ENCODE assay signal across 16 cellular contexts in genomic region chr15:70382009-70382749, GRCh38.
A peak's percentile ranks its signal among the peaks of the same experiment; 100 is the strongest.
DNase-seq lines count a peak whose midpoint lies in the region; ATAC-seq and TF ChIP-seq lines count a peak whose summit lies in the region.
"Had no signal": no experiment of that assay in that cellular context is flagged by ENCODE, and none has a peak within 500 bp of the region (broad histone marks: within the 10 kb centered on the region; RNA-seq: fewer than 3 reads in every experiment).

No MANE protein-coding gene starts in this region.

- 91% methylated on average over 7 of the region's 7 CpGs for WGBS in right cardiac atrium
- WGBS in esophagus muscularis mucosa: 98% methylated on average over 7 of the region's 7 CpGs

- H3K9me3 ChIP-seq in right atrium auricular region (peaks cover 0 to 10% of the 10 kb centered on the region in 2 donors), right cardiac atrium (ENCODE audit: control insufficient read depth, low read length) (peaks cover 2% of the 10 kb centered on the region), esophagus muscularis mucosa (no peaks in the 10 kb centered on the region)

- no peak for TF ChIP-seq POLR2A in esophagus muscularis mucosa (IDR thresholded peaks at IDR 0.05; ENCODE audit: low read depth)

- POLR2A ChIA-PET in GM10248 (lab: Yijun Ruan, JAX): no interaction called here
- POLR2A ChIA-PET in activated CD4-positive, alpha-beta memory T cell treated with anti-CD3 and anti-CD28 coated beads, Interleukin-2, amount 10 ng/mL, durations not matched to agents 7 days and 5 days (lab: Charles Lee): no interaction called here

- no peak overlapping the region for H3K4me3 ChIP-seq in right atrium auricular region
- H3K4me3 ChIP-seq in right cardiac atrium (ENCODE audit: low read length): no peak overlapping the region
- H3K4me3 ChIP-seq in esophagus muscularis mucosa: no peak overlapping the region
- H3K4me3 ChIP-seq: BLaER1 treated with 17β-estradiol and CSF1 and Interleukin-3, amounts not matched to agents 10 nM and 100 nM; GM12878 had no signal

- H3K4me3 Mint-ChIP-seq in activated CD4-positive, alpha-beta memory T cell treated with anti-CD3 and anti-CD28 coated beads, Interleukin-2, amount 10 ng/mL, durations not matched to agents 7 days and 5 days: no peak overlapping the region
- H3K4me3 Mint-ChIP-seq: B cell; CD8-positive, alpha-beta T cell; H9 had no signal

- intact Hi-C loops in right cardiac atrium (cut with DNase I): no loop called here
- intact Hi-C loops in esophagus muscularis mucosa (cut with DNase I): no loop called here
- intact Hi-C loops in sciatic nerve (cut with DNase I): no loop called here

- H3K27ac ChIP-seq in right atrium auricular region (no peak overlapping the region), right cardiac atrium (ENCODE audit: low read length) (no peak overlapping the region), esophagus muscularis mucosa (replicated peaks in 1 of 4) (no peak overlapping the region)
- H3K27ac ChIP-seq: BLaER1 treated with 17β-estradiol and CSF1 and Interleukin-3, amounts not matched to agents 10 nM and 100 nM; HL-60 had no signal

- no peak for TF ChIP-seq EP300 in esophagus muscularis mucosa (IDR thresholded peaks at IDR 0.05)

- H3K36me3 Mint-ChIP-seq in activated CD4-positive, alpha-beta memory T cell treated with anti-CD3 and anti-CD28 coated beads, Interleukin-2, amount 10 ng/mL, durations not matched to agents 7 days and 5 days (ENCODE audit: low read depth): no peaks in the 10 kb centered on the region
- H3K36me3 Mint-ChIP-seq: CD8-positive, alpha-beta T cell had no signal

- H3K27me3 Mint-ChIP-seq in activated CD4-positive, alpha-beta memory T cell treated with anti-CD3 and anti-CD28 coated beads, Interleukin-2, amount 10 ng/mL, durations not matched to agents 7 days and 5 days: no peaks in the 10 kb centered on the region
- H3K27me3 Mint-ChIP-seq: B cell had no signal

- ATAC-seq in right cardiac atrium (no peak), sciatic nerve (no peak)
- ATAC-seq: CD8-positive, alpha-beta T cell; GM12878 had no signal

- H3K9me3 Mint-ChIP-seq in activated CD4-positive, alpha-beta memory T cell treated with anti-CD3 and anti-CD28 coated beads, Interleukin-2, amount 10 ng/mL, durations not matched to agents 7 days and 5 days: no peaks in the 10 kb centered on the region

- H3K27ac Mint-ChIP-seq in activated CD4-positive, alpha-beta memory T cell treated with anti-CD3 and anti-CD28 coated beads, Interleukin-2, amount 10 ng/mL, durations not matched to agents 7 days and 5 days: no peak overlapping the region
- H3K27ac Mint-ChIP-seq: B cell; CD8-positive, alpha-beta T cell; H9 had no signal

- TF ChIP-seq CTCF in right atrium auricular region (IDR thresholded peaks at IDR 0.05): no peak
- no peak for TF ChIP-seq CTCF in esophagus muscularis mucosa (IDR thresholded peaks at IDR 0.05)
- TF ChIP-seq CTCF in GM10248 (IDR thresholded peaks at IDR 0.05; ENCODE audit: control extremely low read depth, extremely low read depth, low read depth, missing control alignments): no peak

- H3K4me1 ChIP-seq in right atrium auricular region (peaks cover 0 to 10% of the 10 kb centered on the region in 2 donors), right cardiac atrium (ENCODE audit: control insufficient read depth, insufficient read depth, low read length) (peaks cover 2% of the 10 kb centered on the region), esophagus muscularis mucosa (peaks cover 3 to 6% (median 4%) of the 10 kb centered on the region in 4 donors)

- no peaks in the 10 kb centered on the region for H3K4me1 Mint-ChIP-seq in activated CD4-positive, alpha-beta memory T cell treated with anti-CD3 and anti-CD28 coated beads, Interleukin-2, amount 10 ng/mL, durations not matched to agents 7 days and 5 days

- DNase-seq in right atrium auricular region (ENCODE audit: low spot score) (peak; percentile 16), right cardiac atrium (no peak), esophagus muscularis mucosa (ENCODE audit: extremely low spot score) (peak; percentile 60), sciatic nerve (ENCODE audit: low spot score) (peak; percentile 30), GM10248 (ENCODE audit: extremely low spot score) (no peak)
- DNase-seq in stimulated activated CD4-positive, alpha-beta T cell treated with anti-CD3 and anti-CD28 coated beads, Interleukin-4, amount 100 ng/mL, for 24 hours: no peak
- no peak for DNase-seq in activated CD4-positive, alpha-beta memory T cell treated with anti-CD3 and anti-CD28 coated beads, Interleukin-2, amount 10 ng/mL, durations not matched to agents 7 days and 5 days
- DNase-seq: Calu3, DMS79 treated with DMSO at 0.1 percent for 48 hours, GF-D8, H9 had no signal

- CTCF ChIA-PET in GM10248 (lab: Yijun Ruan, JAX): interaction anchor here (1.4 kb wide), 1 partner anchor 65 kb away, joined by 3 read pairs; no protein-coding TSS in a partner anchor
- CTCF ChIA-PET in activated CD4-positive, alpha-beta memory T cell treated with anti-CD3 and anti-CD28 coated beads, Interleukin-2, amount 10 ng/mL, durations not matched to agents 7 days and 5 days (lab: Charles Lee): interaction anchor here (1.2 kb wide), 1 partner anchor 106 kb away, joined by 4 read pairs; no protein-coding TSS in a partner anchor

- H3K36me3 ChIP-seq in right atrium auricular region: no peaks in the 10 kb centered on the region
- no peaks in the 10 kb centered on the region for H3K36me3 ChIP-seq in esophagus muscularis mucosa
- H3K36me3 ChIP-seq: BLaER1 treated with 17β-estradiol and CSF1 and Interleukin-3, amounts not matched to agents 10 nM and 100 nM had no signal

- H3K27me3 ChIP-seq in right atrium auricular region (no peaks in the 10 kb centered on the region), right cardiac atrium (ENCODE audit: control insufficient read depth, insufficient read depth) (no peaks in the 10 kb centered on the region), esophagus muscularis mucosa (no peaks in the 10 kb centered on the region)

Comparison
In these comparisons a context has a peak if more than half of its experiments do, and no peak if none do; other contexts are left out.
1. DNase-seq: peak in right atrium auricular region (single experiment), esophagus muscularis mucosa (single experiment) and sciatic nerve (single experiment); none in right cardiac atrium (0 of 3), stimulated activated CD4-positive, alpha-beta T cell treated with anti-CD3 and anti-CD28 coated beads, Interleukin-4, amount 100 ng/mL, for 24 hours (single experiment), GM10248 (single experiment) and activated CD4-positive, alpha-beta memory T cell treated with anti-CD3 and anti-CD28 coated beads, Interleukin-2, amount 10 ng/mL, durations not matched to agents 7 days and 5 days (single experiment).